10 cellular contexts compared by ENCODE assay signal in genomic region chr12:55724226-55724939, GRCh38. TPM values are rescaled to one million over a fixed set of nuclear protein-coding genes. Genes with fewer than 3 reads are reported as not detected.
DNase-seq lines count a peak whose midpoint lies in the region; ATAC-seq and TF ChIP-seq lines count a peak whose summit lies in the region.
"Had no signal": no experiment of that assay in that cellular context is flagged by ENCODE, and none has a peak within 500 bp of the region (broad histone marks: within the 10 kb centered on the region; RNA-seq: fewer than 3 reads in every experiment).

No MANE protein-coding gene starts in this region.

- TF ChIP-seq CTCF in RWPE1 (conservative IDR thresholded peaks at IDR 0.05; ENCODE audit: low read depth) (peak; percentile 73), heart right ventricle (IDR thresholded peaks at IDR 0.05) (peak in 8 of 9 donors; percentile 24 to 68 (median 59)), sigmoid colon (IDR thresholded peaks at IDR 0.05) (peak; percentile 12 to 57 (median 47))

- no peak for TF ChIP-seq EP300 in sigmoid colon (IDR thresholded peaks at IDR 0.05)

- H3K9me3 ChIP-seq in heart right ventricle (no peaks in the 10 kb centered on the region), sigmoid colon (no peaks in the 10 kb centered on the region)

- H3K4me1 ChIP-seq in heart right ventricle, result peaks cover 13 to 79% (median 71%) of the 10 kb centered on the region in 9 donors
- H3K4me1 ChIP-seq in sigmoid colon, result peaks cover 0 to 82% (median 80%) of the 10 kb centered on the region in 4 donors

- POLR2A ChIA-PET in RWPE1 (lab: Yijun Ruan, JAX; ENCODE audit: low non-redundant PET), result interaction anchor here (0.6 kb wide), 1 partner anchor 44 kb away, joined by 3 read pairs; no protein-coding TSS in a partner anchor

- 56 to 59% methylated on average over 11 of the region's 11 CpGs for WGBS in heart right ventricle, 2 donors
- WGBS in sigmoid colon, 2 donors, result 48 to 58% methylated on average over 11 of the region's 11 CpGs

- no peak overlapping the region for H3K27ac Mint-ChIP-seq in activated naive CD8-positive, alpha-beta T cell treated with anti-CD3 and anti-CD28 coated beads, Interleukin-2, amount 50 U/mL, for 24 hours
- H3K27ac Mint-ChIP-seq: stimulated activated naive CD8-positive, alpha-beta T cell treated with anti-CD3 and anti-CD28 coated beads, Interleukin-15, Interleukin-2, amounts not matched to agents 100 ng/mL and 50 ng/mL, for 24 hours had no signal

- intact Hi-C loops in heart right ventricle (cut with DNase I), result loop anchor here in 6 of 10 donors (5.0 kb wide), 3 partner anchors 42 to 67 kb away; a partner anchor contains a TSS
- intact Hi-C loops in sigmoid colon (cut with DNase I), result no loop called here

- no peak for TF ChIP-seq POLR2A in sigmoid colon (IDR thresholded peaks at IDR 0.05)

- H3K9me3 Mint-ChIP-seq in activated naive CD8-positive, alpha-beta T cell treated with anti-CD3 and anti-CD28 coated beads, Interleukin-2, amount 50 U/mL, for 24 hours, result no peaks in the 10 kb centered on the region
- H3K9me3 Mint-ChIP-seq: stimulated activated naive CD8-positive, alpha-beta T cell treated with anti-CD3 and anti-CD28 coated beads, Interleukin-15, Interleukin-2, amounts not matched to agents 100 ng/mL and 50 ng/mL, for 24 hours had no signal

- H3K27me3 Mint-ChIP-seq in activated naive CD8-positive, alpha-beta T cell treated with anti-CD3 and anti-CD28 coated beads, Interleukin-2, amount 50 U/mL, for 24 hours, result no peaks in the 10 kb centered on the region
- H3K27me3 Mint-ChIP-seq: stimulated activated naive CD8-positive, alpha-beta T cell treated with anti-CD3 and anti-CD28 coated beads, Interleukin-15, Interleukin-2, amounts not matched to agents 100 ng/mL and 50 ng/mL, for 24 hours had no signal

- no peak for ATAC-seq in activated naive CD8-positive, alpha-beta T cell treated with anti-CD3 and anti-CD28 coated beads, Interleukin-2, amount 50 U/mL, for 24 hours
- ATAC-seq in heart right ventricle (no peak), HG03432 (IDR thresholded peaks at IDR 0.05; ENCODE audit: unreplicated experiment) (no peak), HG03025 (IDR thresholded peaks at IDR 0.05; ENCODE audit: low FRiP score, unreplicated experiment) (no peak)

- peaks cover 20% of the 10 kb centered on the region for H3K4me1 Mint-ChIP-seq in activated naive CD8-positive, alpha-beta T cell treated with anti-CD3 and anti-CD28 coated beads, Interleukin-2, amount 50 U/mL, for 24 hours

- CTCF ChIA-PET in RWPE1 (lab: Yijun Ruan, JAX), result interaction anchor here (0.6 to 1.3 kb wide), 3 partner anchors 13 to 420 kb away, joined by 3 to 11 read pairs (median 3); no protein-coding TSS in a partner anchor

- H3K36me3 Mint-ChIP-seq in activated naive CD8-positive, alpha-beta T cell treated with anti-CD3 and anti-CD28 coated beads, Interleukin-2, amount 50 U/mL, for 24 hours (ENCODE audit: low read depth), result peaks cover 3% of the 10 kb centered on the region

- H3K4me3 ChIP-seq in heart right ventricle (no peak overlapping the region), sigmoid colon (no peak overlapping the region)
- H3K4me3 ChIP-seq: SK-N-MC had no signal

- peak overlapping the region; percentile 99 for H3K27ac ChIP-seq in RWPE1
- peak overlapping the region in 7 of 10 donors; percentile 35 to 100 (median 53) for H3K27ac ChIP-seq in heart right ventricle
- H3K27ac ChIP-seq in sigmoid colon, result peak overlapping the region; percentile 100
- H3K27ac ChIP-seq: SK-N-MC had no signal

- H3K27me3 ChIP-seq in heart right ventricle (no peaks in the 10 kb centered on the region), sigmoid colon (no peaks in the 10 kb centered on the region)

- H3K36me3 ChIP-seq in heart right ventricle (peaks cover 0 to 74% (median 29%) of the 10 kb centered on the region in 9 donors), sigmoid colon (peaks cover 19 to 36% (median 23%) of the 10 kb centered on the region in 4 donors)

- H3K4me3 Mint-ChIP-seq in activated naive CD8-positive, alpha-beta T cell treated with anti-CD3 and anti-CD28 coated beads, Interleukin-2, amount 50 U/mL, for 24 hours, result no peak overlapping the region
- H3K4me3 Mint-ChIP-seq: stimulated activated naive CD8-positive, alpha-beta T cell treated with anti-CD3 and anti-CD28 coated beads, Interleukin-15, Interleukin-2, amounts not matched to agents 100 ng/mL and 50 ng/mL, for 24 hours had no signal

- DNase-seq in DMS53 treated with DMSO at 0.1 percent for 48 hours (lab: John Stamatoyannopoulos, UW; ENCODE audit: unreplicated experiment), result peak; percentile 36
- DNase-seq in HT-29 (ENCODE audit: low spot score), result peak; percentile 68
- no peak for DNase-seq in RWPE1 (ENCODE audit: low spot score)
- DNase-seq in activated naive CD8-positive, alpha-beta T cell treated with anti-CD3 and anti-CD28 coated beads, Interleukin-2, amount 50 U/mL, for 24 hours, result peak; percentile 74
- peak in 1 of 2 donors; percentile 64 for DNase-seq in heart right ventricle
- DNase-seq in sigmoid colon, result peak; percentile 88

RNA-seq across cellular contexts. Expression of gene RDH5, which starts 4.2 kb away (rescaled TPM):
- total RNA-seq in HT-29 (2014; rRNA removed; shearing (Covaris generic)), result 5.3 and 5.7 TPM in 2 replicates
- total RNA-seq in heart right ventricle, result 10 to 100 TPM in 6 of 10 donors, 1 to 10 TPM in 4; 4.9 to 25.9 (median 13.6) TPM
- 10 to 100 TPM; 40.1 to 54.5 TPM for polyA plus RNA-seq in heart right ventricle
- 10 to 100 TPM; 11.2 to 37.5 (median 32.1) TPM for total RNA-seq in sigmoid colon
- 10 to 100 TPM in 2 of 3 donors, 1 to 10 TPM in 1; 8.4 to 34.4 (median 27.1) TPM for polyA plus RNA-seq in sigmoid colon

RNA-seq across cellular contexts. Expression of gene CD63, which starts 4.4 kb away (rescaled TPM):
- total RNA-seq in HT-29 (2014; rRNA removed; shearing (Covaris generic)), result 867 and 895 TPM in 2 replicates
- total RNA-seq in heart right ventricle, result 1,000 to 10,000 TPM in 2 of 10 donors, 100 to 1,000 TPM in 8; 565 to 1,547 (median 768) TPM
- 1,000 to 10,000 TPM; 1,333 to 2,861 TPM for polyA plus RNA-seq in heart right ventricle
- total RNA-seq in sigmoid colon, result 100 to 1,000 TPM; 670 to 933 (median 849) TPM
- polyA plus RNA-seq in sigmoid colon, result 1,000 to 10,000 TPM in 1 of 3 donors, 100 to 1,000 TPM in 2; 450 to 1,058 (median 486) TPM

RNA-seq across cellular contexts. Expression of gene BLOC1S1, which starts 8.5 kb away (rescaled TPM):
- total RNA-seq in HT-29 (2014; rRNA removed; shearing (Covaris generic)), result 165 and 169 TPM in 2 replicates
- 100 to 1,000 TPM in 5 of 10 donors, 10 to 100 TPM in 5; 68.3 to 136 (median 101) TPM for total RNA-seq in heart right ventricle
- polyA plus RNA-seq in heart right ventricle, result 100 to 1,000 TPM; 305 to 515 TPM
- total RNA-seq in sigmoid colon, result 100 to 1,000 TPM; 173 to 356 (median 317) TPM
- polyA plus RNA-seq in sigmoid colon, result 100 to 1,000 TPM; 329 to 655 (median 634) TPM

RNA-seq across cellular contexts. Expression of gene ITGA7, which starts 16.7 kb away (rescaled TPM):
- 4.6 and 4.7 TPM in 2 replicates for total RNA-seq in HT-29 (2014; rRNA removed; shearing (Covaris generic))
- 100 to 1,000 TPM; 422 to 750 (median 538) TPM for total RNA-seq in heart right ventricle
- polyA plus RNA-seq in heart right ventricle, result 100 to 1,000 TPM; 247 to 481 TPM
- 100 to 1,000 TPM in 3 of 4 donors, 10 to 100 TPM in 1; 66.6 to 588 (median 204) TPM for total RNA-seq in sigmoid colon
- polyA plus RNA-seq in sigmoid colon, result 10 to 100 TPM in 1 of 3 donors, 1 to 10 TPM in 2; 1.8 to 21.0 (median 3.6) TPM

RNA-seq across cellular contexts. Expression of gene GDF11, which starts 18.5 kb away (rescaled TPM):
- total RNA-seq in HT-29 (2014; rRNA removed; shearing (Covaris generic)), result 2.0 and 3.8 TPM in 2 replicates
- total RNA-seq in heart right ventricle (10 to 100 TPM in 8 of 10 donors, 1 to 10 TPM in 2; 6.2 to 17.6 (median 12.4) TPM), sigmoid colon (10 to 100 TPM in 1 of 4 donors, 1 to 10 TPM in 3; 4.3 to 12.2 (median 4.6) TPM)
- polyA plus RNA-seq in heart right ventricle (1 to 10 TPM; 3.2 to 8.3 TPM), sigmoid colon (1 to 10 TPM; 1.2 to 3.9 (median 2.4) TPM)
